8 cellular contexts compared by ENCODE assay signal in the genomic region with DNA sequence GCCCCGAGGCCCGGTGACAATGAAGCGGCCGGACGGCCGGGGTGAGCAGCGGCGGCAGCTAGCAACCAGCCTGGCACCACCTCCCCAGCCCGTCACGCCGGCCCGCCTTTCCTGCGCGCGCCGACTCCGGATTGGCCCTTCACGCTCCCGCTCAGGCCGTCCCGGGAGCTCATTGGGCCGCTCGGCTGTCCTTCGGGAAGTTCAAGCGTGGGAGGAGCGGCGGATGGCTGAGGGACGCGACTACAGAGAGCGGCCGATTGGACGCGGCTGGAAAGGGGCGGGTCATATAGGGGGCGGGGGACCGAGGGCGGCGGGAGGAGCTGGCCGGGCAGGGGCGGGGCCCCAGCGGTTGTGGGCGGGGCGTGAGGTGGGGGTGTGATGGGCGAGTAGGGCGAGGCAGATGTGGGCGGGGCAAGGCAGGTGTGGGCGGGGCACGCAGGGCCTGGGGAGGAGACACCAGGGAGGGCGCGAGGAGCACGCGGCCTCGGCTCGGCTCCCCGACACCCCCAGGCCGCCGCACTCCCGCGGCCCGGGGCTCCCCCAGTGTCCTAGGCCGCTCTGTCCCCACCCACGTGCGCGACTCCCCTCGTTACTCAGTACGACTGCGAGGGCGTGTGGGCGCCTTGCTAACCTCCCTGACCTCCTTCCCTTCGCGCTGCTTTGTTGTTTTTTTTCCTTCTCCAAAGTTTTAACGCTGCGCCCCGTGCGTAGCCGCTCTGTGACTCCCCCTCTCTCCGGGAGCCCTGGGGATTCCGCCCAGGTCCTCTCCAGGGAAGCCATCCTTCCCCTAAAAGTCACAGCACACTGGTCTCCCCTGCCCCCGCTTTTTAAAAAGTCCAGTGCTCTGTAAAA. TPM values are rescaled to one million over a fixed set of nuclear protein-coding genes. Genes with fewer than 3 reads are reported as not detected.
DNase-seq lines count a peak whose midpoint lies in the region; ATAC-seq and TF ChIP-seq lines count a peak whose summit lies in the region.

TSS of gene CEP131 (minus strand) at position 60 of the 852 bp plus-strand sequence. CDS start 2,909 bp downstream, outside the sequence.

- H3K27me3 Mint-ChIP-seq in activated naive CD8-positive, alpha-beta T cell treated with anti-CD3 and anti-CD28 coated beads, Interleukin-2, amount 10 ng/mL, durations not matched to agents 7 days and 5 days, result peaks cover 3% of the 10 kb centered on the region

- H3K9me3 ChIP-seq in SU-DHL-6 (ENCODE audit: insufficient read depth, low read length), result no peaks in the 10 kb centered on the region
- H3K9me3 ChIP-seq in ovary, result no peaks in the 10 kb centered on the region
- H3K9me3 ChIP-seq in tibial artery, result no peaks in the 10 kb centered on the region

- H2AFZ ChIP-seq in SU-DHL-6 (ENCODE audit: low read depth, low read length, severe bottlenecking), result peak within 1 kb of the TSS; percentile 98

- H3K4me1 Mint-ChIP-seq in activated naive CD8-positive, alpha-beta T cell treated with anti-CD3 and anti-CD28 coated beads, Interleukin-2, amount 10 ng/mL, durations not matched to agents 7 days and 5 days, result peaks cover 15% of the 10 kb centered on the region

- peak within 1 kb of the TSS; percentile 75 for H3K4me3 Mint-ChIP-seq in activated naive CD8-positive, alpha-beta T cell treated with anti-CD3 and anti-CD28 coated beads, Interleukin-2, amount 10 ng/mL, durations not matched to agents 7 days and 5 days

- H3K36me3 ChIP-seq in SU-DHL-6 (ENCODE audit: low read length), result no peaks in the 10 kb centered on the region
- H3K36me3 ChIP-seq in ovary, result no peaks in the 10 kb centered on the region
- H3K36me3 ChIP-seq in tibial artery, result peaks cover 0 to 17% (median 0%) of the 10 kb centered on the region in 3 donors

- no peaks in the 10 kb centered on the region for H4K20me1 ChIP-seq in SU-DHL-6 (ENCODE audit: low read depth, low read length)

- peaks cover 5% of the 10 kb centered on the region for H3K36me3 Mint-ChIP-seq in activated naive CD8-positive, alpha-beta T cell treated with anti-CD3 and anti-CD28 coated beads, Interleukin-2, amount 10 ng/mL, durations not matched to agents 7 days and 5 days

- no peak for TF ChIP-seq POLR2A in ovary (IDR thresholded peaks at IDR 0.05)

- TF ChIP-seq CTCF in GM12864 (IDR thresholded peaks at IDR 0.05; ENCODE audit: low read depth, low read length, missing control alignments), result no peak
- TF ChIP-seq CTCF in SU-DHL-6 (IDR thresholded peaks at IDR 0.05; ENCODE audit: insufficient read depth, low read length, poor library complexity, severe bottlenecking), result no peak
- no peak for TF ChIP-seq CTCF in ovary (IDR thresholded peaks at IDR 0.05)
- no peak for TF ChIP-seq CTCF in tibial artery (IDR thresholded peaks at IDR 0.05)

- no peaks in the 10 kb centered on the region for H3K27me3 ChIP-seq in SU-DHL-6 (ENCODE audit: low read length)
- no peaks in the 10 kb centered on the region for H3K27me3 ChIP-seq in ovary
- H3K27me3 ChIP-seq in tibial artery, result no peaks in the 10 kb centered on the region

- H3K27ac ChIP-seq in SU-DHL-6 (ENCODE audit: low read depth, low read length) (no peak within 1 kb of the TSS), ovary (peak within 1 kb of the TSS; percentile 31 to 78), tibial artery (peak within 1 kb of the TSS; percentile 55 to 65)

- H3K9ac ChIP-seq in SU-DHL-6 (ENCODE audit: low read length), result peak within 1 kb of the TSS; percentile 82

- peak within 1 kb of the TSS; percentile 65 for H3K4me2 ChIP-seq in SU-DHL-6 (ENCODE audit: low read depth, low read length, poor library complexity, severe bottlenecking)

- H3K9me3 Mint-ChIP-seq in activated naive CD8-positive, alpha-beta T cell treated with anti-CD3 and anti-CD28 coated beads, Interleukin-2, amount 10 ng/mL, durations not matched to agents 7 days and 5 days, result no peaks in the 10 kb centered on the region

- H3K79me2 ChIP-seq in SU-DHL-6 (ENCODE audit: insufficient read depth, low read length), result peaks cover 3% of the 10 kb centered on the region; the same call in 1 of the 2 replicates

- DNase-seq in GM12864 (ENCODE audit: low read depth), result peak; percentile 90
- DNase-seq in NCI-H1417 (lab: John Stamatoyannopoulos, UW), result peak; percentile 97 to 99 (median 98)
- DNase-seq in activated naive CD8-positive, alpha-beta T cell treated with anti-CD3 and anti-CD28 coated beads, Interleukin-2, amount 10 ng/mL, durations not matched to agents 7 days and 5 days, result peak; percentile 100
- peak; percentile 100 for DNase-seq in Right ventricle myocardium inferior (ENCODE audit: missing footprints)
- DNase-seq in ovary, result peak; percentile 99
- DNase-seq in tibial artery, result peak; percentile 98 to 99

- intact Hi-C loops in Right ventricle myocardium inferior (cut with DNase I) (no loop called here), ovary (cut with DNase I) (loop anchor here in 1 of 4 donors (5.0 kb wide), 1 partner anchor 81 kb away; no protein-coding TSS in a partner anchor), tibial artery (cut with DNase I; ENCODE audit: low total_unique reads) (loop anchor here (2.0 kb wide), 1 partner anchor 16 kb away; the partner anchor contains the start of genes NDUFAF8 and TEPSIN)

- peak within 1 kb of the TSS; percentile 80 for H3K4me3 ChIP-seq in GM12864 (ENCODE audit: low read depth, low read length)
- H3K4me3 ChIP-seq in SU-DHL-6 (ENCODE audit: insufficient read depth, low read length, poor library complexity, severe bottlenecking), result peak within 1 kb of the TSS; percentile 81
- peak within 1 kb of the TSS; percentile 92 for H3K4me3 ChIP-seq in ovary
- peak within 1 kb of the TSS; percentile 64 to 86 for H3K4me3 ChIP-seq in tibial artery

- H3K9me2 ChIP-seq in SU-DHL-6 (replicated peaks; ENCODE audit: insufficient read depth, low read length), result no peaks in the 10 kb centered on the region

- TF ChIP-seq EP300 in ovary (IDR thresholded peaks at IDR 0.05), result no peak

- H3K27ac Mint-ChIP-seq in activated naive CD8-positive, alpha-beta T cell treated with anti-CD3 and anti-CD28 coated beads, Interleukin-2, amount 10 ng/mL, durations not matched to agents 7 days and 5 days, result peak within 1 kb of the TSS; percentile 50

- 0 to 1% (median 0%) methylated on average over 57 to 79 of the region's 79 CpGs for WGBS in ovary, 3 donors

- ATAC-seq in HG02763 (IDR thresholded peaks at IDR 0.05; ENCODE audit: unreplicated experiment), result peak; percentile 92
- peak; percentile 100 for ATAC-seq in activated naive CD8-positive, alpha-beta T cell treated with anti-CD3 and anti-CD28 coated beads, Interleukin-2, amount 10 ng/mL, durations not matched to agents 7 days and 5 days (ENCODE audit: low read depth)
- ATAC-seq in Right ventricle myocardium inferior, result peak; percentile 100

- POLR2A ChIA-PET in activated naive CD8-positive, alpha-beta T cell treated with anti-CD3 and anti-CD28 coated beads, Interleukin-2, amount 10 ng/mL, durations not matched to agents 7 days and 5 days (lab: Charles Lee), result interaction anchor here (0.5 to 1.3 kb wide), 11 partner anchors 9 to 768 kb away, joined by 3 to 26 read pairs (median 4); partner anchors contain the start of genes ACTG1, BAIAP2, NDUFAF8 and TEPSIN

- H3F3A ChIP-seq in SU-DHL-6 (ENCODE audit: insufficient read depth), result 0 out of 2 replicates have a peak, but pooled peaks cover 3% of the 10 kb centered on the region

- H3K4me1 ChIP-seq in ovary (ENCODE audit: insufficient read depth) (peaks cover 9% of the 10 kb centered on the region), tibial artery (peaks cover 6 to 21% (median 21%) of the 10 kb centered on the region in 4 donors)

RNA-seq across cellular contexts. Expression of gene CEP131, which starts in this region (rescaled TPM):
- 10 to 100 TPM; 18.4 to 20.7 TPM for total RNA-seq in activated naive CD8-positive, alpha-beta T cell treated with anti-CD3 and anti-CD28 coated beads, Interleukin-2, amount 10 ng/mL, durations not matched to agents 7 days and 5 days
- total RNA-seq in Right ventricle myocardium inferior, result 8.9 TPM
- 10 to 100 TPM in 3 of 7 donors, 1 to 10 TPM in 4; 5.5 to 10.7 (median 8.8) TPM for total RNA-seq in ovary
- 1 to 10 TPM in 1 of 2 donors, under 1 TPM in 1; 0.22 to 9.9 TPM for polyA plus RNA-seq in ovary
